ENCODE assay signal across 8 cellular contexts in genomic region chr22:35915477-35916013, GRCh38.
DNase-seq lines count a peak whose midpoint lies in the region; ATAC-seq and TF ChIP-seq lines count a peak whose summit lies in the region.

No MANE protein-coding gene starts in this region.

- ATAC-seq in stimulated activated naive CD8-positive, alpha-beta T cell treated with anti-CD3 and anti-CD28 coated beads, Interleukin-15, amount 100 ng/mL, for 72 hours: no peak
- ATAC-seq in stimulated activated naive CD8-positive, alpha-beta T cell treated with anti-CD3 and anti-CD28 coated beads, Interleukin-15, Interleukin-2, amounts not matched to agents 100 U/mL and 50 U/mL, for 24 hours: no peak
- ATAC-seq in GM18868 (IDR thresholded peaks at IDR 0.05; ENCODE audit: unreplicated experiment): no peak
- no peak for ATAC-seq in HG03432 (IDR thresholded peaks at IDR 0.05; ENCODE audit: unreplicated experiment)
- ATAC-seq in stimulated activated naive B cell treated with anti-CD40 and anti-IgM and Interleukin-4, amounts not matched to agents 10 μg/mL and 1 μg/mL and 100 μg/mL, for 72 hours (replicated peaks): no peak

- no peak for DNase-seq in stimulated activated naive CD8-positive, alpha-beta T cell treated with anti-CD3 and anti-CD28 coated beads, Interleukin-15, amount 100 ng/mL, for 72 hours
- DNase-seq in stimulated activated naive CD8-positive, alpha-beta T cell treated with anti-CD3 and anti-CD28 coated beads, Interleukin-15, Interleukin-2, amounts not matched to agents 100 U/mL and 50 U/mL, for 24 hours: no peak
- DNase-seq in choroid plexus epithelial cell (ENCODE audit: low read depth) (peak; percentile 21), mesothelial cell of epicardium (ENCODE audit: low spot score in 2 of 2, unreplicated experiment in 2 of 2) (no peak), iPS-NIHi7 (ENCODE audit: extremely low spot score) (no peak)
- no peak for DNase-seq in stimulated activated naive B cell treated with anti-CD40 and anti-IgM and Interleukin-4, amounts not matched to agents 10 μg/mL and 1 μg/mL and 100 μg/mL, for 72 hours

- TF ChIP-seq CTCF in choroid plexus epithelial cell (conservative IDR thresholded peaks at IDR 0.05; ENCODE audit: low read depth, low read length) (no peak), mesothelial cell of epicardium (IDR thresholded peaks at IDR 0.05; ENCODE audit: unreplicated experiment) (no peak)

- peak overlapping the region in 1 of 2 donors; percentile 16 for H3K27ac Mint-ChIP-seq in stimulated activated naive CD8-positive, alpha-beta T cell treated with anti-CD3 and anti-CD28 coated beads, Interleukin-15, amount 100 ng/mL, for 72 hours
- peak overlapping the region; percentile 94 for H3K27ac Mint-ChIP-seq in mesothelial cell of epicardium
- H3K27ac Mint-ChIP-seq in stimulated activated naive B cell treated with anti-CD40 and anti-IgM and Interleukin-4, amounts not matched to agents 10 μg/mL and 1 μg/mL and 100 μg/mL, for 72 hours: no peak overlapping the region

- H3K4me3 Mint-ChIP-seq in stimulated activated naive CD8-positive, alpha-beta T cell treated with anti-CD3 and anti-CD28 coated beads, Interleukin-15, amount 100 ng/mL, for 72 hours: peak overlapping the region; percentile 24 to 59
- H3K4me3 Mint-ChIP-seq in mesothelial cell of epicardium: peak overlapping the region; percentile 81
- no peak overlapping the region for H3K4me3 Mint-ChIP-seq in stimulated activated naive B cell treated with anti-CD40 and anti-IgM and Interleukin-4, amounts not matched to agents 10 μg/mL and 1 μg/mL and 100 μg/mL, for 72 hours

- H3K4me3 ChIP-seq in choroid plexus epithelial cell (ENCODE audit: low read depth, low read length): peak overlapping the region; percentile 58

- H3K9me3 Mint-ChIP-seq in stimulated activated naive CD8-positive, alpha-beta T cell treated with anti-CD3 and anti-CD28 coated beads, Interleukin-15, amount 100 ng/mL, for 72 hours: no peaks in the 10 kb centered on the region
- no peaks in the 10 kb centered on the region for H3K9me3 Mint-ChIP-seq in mesothelial cell of epicardium
- no peaks in the 10 kb centered on the region for H3K9me3 Mint-ChIP-seq in stimulated activated naive B cell treated with anti-CD40 and anti-IgM and Interleukin-4, amounts not matched to agents 10 μg/mL and 1 μg/mL and 100 μg/mL, for 72 hours

- no peaks in the 10 kb centered on the region for H3K36me3 Mint-ChIP-seq in mesothelial cell of epicardium
- no peaks in the 10 kb centered on the region for H3K36me3 Mint-ChIP-seq in stimulated activated naive B cell treated with anti-CD40 and anti-IgM and Interleukin-4, amounts not matched to agents 10 μg/mL and 1 μg/mL and 100 μg/mL, for 72 hours

- H3K27me3 Mint-ChIP-seq in stimulated activated naive CD8-positive, alpha-beta T cell treated with anti-CD3 and anti-CD28 coated beads, Interleukin-15, amount 100 ng/mL, for 72 hours: peaks cover 7% of the 10 kb centered on the region
- no peaks in the 10 kb centered on the region for H3K27me3 Mint-ChIP-seq in mesothelial cell of epicardium (ENCODE audit: low read depth)
- peaks cover 31 to 34% of the 10 kb centered on the region in 2 donors for H3K27me3 Mint-ChIP-seq in stimulated activated naive B cell treated with anti-CD40 and anti-IgM and Interleukin-4, amounts not matched to agents 10 μg/mL and 1 μg/mL and 100 μg/mL, for 72 hours

- peaks cover 16% of the 10 kb centered on the region for H3K4me1 Mint-ChIP-seq in stimulated activated naive CD8-positive, alpha-beta T cell treated with anti-CD3 and anti-CD28 coated beads, Interleukin-15, amount 100 ng/mL, for 72 hours
- H3K4me1 Mint-ChIP-seq in mesothelial cell of epicardium: peaks cover 59% of the 10 kb centered on the region
- H3K4me1 Mint-ChIP-seq in stimulated activated naive B cell treated with anti-CD40 and anti-IgM and Interleukin-4, amounts not matched to agents 10 μg/mL and 1 μg/mL and 100 μg/mL, for 72 hours: peaks cover 12 to 18% of the 10 kb centered on the region in 2 donors

Comparison
In these comparisons a context has a peak if more than half of its experiments do, and no peak if none do; other contexts are left out.
1. H3K4me3 Mint-ChIP-seq: peak in stimulated activated naive CD8-positive, alpha-beta T cell treated with anti-CD3 and anti-CD28 coated beads, Interleukin-15, amount 100 ng/mL, for 72 hours (2 of 2) and mesothelial cell of epicardium (single experiment); none in stimulated activated naive B cell treated with anti-CD40 and anti-IgM and Interleukin-4, amounts not matched to agents 10 μg/mL and 1 μg/mL and 100 μg/mL, for 72 hours (0 of 2).